Comparison of ENCODE assay signal across 8 cellular contexts in the genomic region with DNA sequence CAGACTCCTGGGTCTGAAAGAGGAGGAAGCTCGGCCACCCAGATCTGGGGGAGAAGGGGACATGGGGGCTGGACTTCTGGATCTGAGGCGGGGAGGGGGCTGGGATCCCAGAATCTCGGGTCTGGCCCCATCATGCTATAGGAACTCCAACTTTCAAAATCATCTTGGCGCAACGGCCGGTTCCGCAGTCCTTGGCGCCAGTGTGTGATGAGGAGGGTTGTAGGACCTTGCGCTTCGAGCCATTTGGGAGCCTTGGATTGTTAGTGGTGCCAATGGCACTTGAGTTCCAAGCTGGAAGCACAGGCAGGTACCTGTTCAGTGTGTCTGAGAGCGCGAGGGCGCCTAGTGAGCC. TPM values are rescaled to one million over a fixed set of nuclear protein-coding genes. Genes with fewer than 3 reads are reported as not detected.
DNase-seq lines count a peak whose midpoint lies in the region; ATAC-seq and TF ChIP-seq lines count a peak whose summit lies in the region.

No MANE protein-coding gene starts in this region.

- intact Hi-C loops in posterior cingulate gyrus (cut with DNase I), result no loop called here

- H3K4me3 ChIP-seq in H7 (ENCODE audit: insufficient read depth, low read depth, low read length) (peak overlapping the region; percentile 79), fibroblast of villous mesenchyme (ENCODE audit: low read depth, low read length) (peak overlapping the region; percentile 95), skeletal muscle cell (ENCODE audit: low read depth, low read length) (peak overlapping the region; percentile 99)

- H3K4me1 Mint-ChIP-seq in T-helper 17 cell, result peaks cover 38% of the 10 kb centered on the region

- TF ChIP-seq CTCF in fibroblast of villous mesenchyme (IDR thresholded peaks at IDR 0.05; ENCODE audit: insufficient read depth, low read depth, low read length), result no peak

- H3K27me3 Mint-ChIP-seq in T-helper 17 cell, result no peaks in the 10 kb centered on the region

- DNase-seq in H7 (no peak), T-helper 17 cell (no peak), fibroblast of villous mesenchyme (ENCODE audit: low read depth) (no peak), skeletal muscle cell (ENCODE audit: low read depth) (no peak), dedifferentiated amniotic fluid mesenchymal stem cell (ENCODE audit: extremely low spot score) (no peak), posterior cingulate gyrus (no peak)
- no peak for DNase-seq in stimulated activated CD4-positive, alpha-beta T cell treated with anti-CD3 and anti-CD28 coated beads, Interleukin-1b, Interleukin-23, amount 100 ng/mL, for 48 hours

- H3K4me3 Mint-ChIP-seq in T-helper 17 cell, result peak overlapping the region; percentile 98

- H3K27me3 ChIP-seq in H7 (ENCODE audit: control insufficient read depth, insufficient read depth, low read length), result no peaks in the 10 kb centered on the region

- H3K9me3 ChIP-seq in T-helper 17 cell (ENCODE audit: control insufficient read depth, low read length, poor library complexity, severe bottlenecking), result no peaks in the 10 kb centered on the region

- no peak for ATAC-seq in T-helper 17 cell
- no peak for ATAC-seq in HG02870 (IDR thresholded peaks at IDR 0.05; ENCODE audit: unreplicated experiment)

- peak overlapping the region; percentile 96 for H3K27ac Mint-ChIP-seq in T-helper 17 cell

- H3K36me3 ChIP-seq in H7 (replicated peaks; ENCODE audit: control insufficient read depth, insufficient read depth, low read length), result peaks cover 4% of the 10 kb centered on the region

- peaks cover under 1% of the 10 kb centered on the region for H3K36me3 Mint-ChIP-seq in T-helper 17 cell (ENCODE audit: low read depth)

RNA-seq across cellular contexts. Expression of a gene that starts 0.3 kb away (rescaled TPM):
- total RNA-seq in H7 (2014; rRNA removed; shearing (Covaris generic)), result 256 and 327 TPM in 2 replicates
- total RNA-seq in T-helper 17 cell (10 to 100 TPM; 20.2 to 25.5 TPM), fibroblast of villous mesenchyme (162 and 176 TPM in 2 replicates)

RNA-seq across cellular contexts. Expression of a gene that starts 0.9 kb away (rescaled TPM):
- total RNA-seq in H7 (2014; rRNA removed; shearing (Covaris generic)), result 35.2 and 50.2 TPM in 2 replicates
- 10 to 100 TPM; 21.6 to 24.2 TPM for total RNA-seq in T-helper 17 cell
- total RNA-seq in fibroblast of villous mesenchyme, result 39.6 and 43.2 TPM in 2 replicates

RNA-seq across cellular contexts. Expression of a gene that starts 22.9 kb away (rescaled TPM):
- total RNA-seq in H7 (2014; rRNA removed; shearing (Covaris generic)), result not detected in 2 replicates
- not detected for total RNA-seq in T-helper 17 cell
- total RNA-seq in fibroblast of villous mesenchyme, result 0.32 TPM in 1 of 2 replicates, not detected in the other

RNA-seq across cellular contexts. Expression of a gene that starts 28.9 kb away (rescaled TPM):
- total RNA-seq in H7 (2014; rRNA removed; shearing (Covaris generic)), result 2,437 and 3,282 TPM in 2 replicates
- total RNA-seq in T-helper 17 cell, result 100 to 1,000 TPM; 612 to 898 TPM
- total RNA-seq in fibroblast of villous mesenchyme, result 2,928 and 4,150 TPM in 2 replicates

RNA-seq across cellular contexts. Expression of a gene that starts 30.1 kb away (rescaled TPM):
- not detected in 2 replicates for total RNA-seq in H7 (2014; rRNA removed; shearing (Covaris generic))
- not detected for total RNA-seq in T-helper 17 cell
- not detected in 2 replicates for total RNA-seq in fibroblast of villous mesenchyme
